In the genomic region with DNA sequence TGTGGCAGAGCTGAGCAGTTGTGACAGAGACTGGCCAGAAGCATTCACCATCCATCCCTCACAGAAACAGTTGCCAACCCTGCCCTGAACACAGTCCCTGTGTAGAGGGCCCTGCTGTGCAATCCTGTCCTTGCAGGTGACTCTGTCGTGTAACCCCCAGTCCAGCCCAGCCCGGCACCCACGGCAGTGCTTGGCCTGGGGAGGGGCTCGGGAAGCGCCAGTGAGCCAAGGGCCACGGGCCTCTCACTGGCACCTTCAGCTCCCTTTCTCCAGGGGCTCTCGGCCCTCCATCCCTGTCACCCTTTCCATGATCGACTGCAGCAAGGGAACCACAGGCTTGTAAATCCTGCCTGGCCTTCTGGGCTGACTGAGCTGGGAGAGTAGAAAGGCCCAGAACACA, we compare ENCODE assay signal across 20 cellular contexts.
"Had no signal": no experiment of that assay in that cellular context is flagged by ENCODE, and none has a peak within 500 bp of the region (broad histone marks: within the 10 kb centered on the region; RNA-seq: fewer than 3 reads in every experiment).

No MANE protein-coding gene starts in this region.

- H3K27me3 ChIP-seq: dorsolateral prefrontal cortex, heart left ventricle, neutrophil, testis, tibial nerve had no signal

- H3K27me3 Mint-ChIP-seq: naive B cell; stimulated activated naive CD8-positive, alpha-beta T cell treated with anti-CD3 and anti-CD28 coated beads, Interleukin-15, Interleukin-2, amounts not matched to agents 100 ng/mL and 50 ng/mL, for 24 hours had no signal

- H3K27ac ChIP-seq: heart left ventricle, neutrophil, testis, tibial nerve had no signal

- H3K27ac Mint-ChIP-seq: stimulated activated naive CD8-positive, alpha-beta T cell treated with anti-CD3 and anti-CD28 coated beads, Interleukin-15, Interleukin-2, amounts not matched to agents 100 ng/mL and 50 ng/mL, for 24 hours had no signal

- H3K9me3 ChIP-seq: heart left ventricle, left ventricle myocardium inferior, neutrophil, testis, tibial nerve had no signal

- H3K4me3 ChIP-seq: dorsolateral prefrontal cortex, heart left ventricle, left ventricle myocardium inferior, lung, testis, tibial nerve had no signal

- ATAC-seq: heart left ventricle had no signal

- H3K4me3 Mint-ChIP-seq: naive B cell; nephron; stimulated activated effector memory CD8-positive, alpha-beta T cell treated with anti-CD3 and anti-CD28 coated beads, Interleukin-12 subunit alpha, Interleukin-12 subunit beta, amount 100 ng/mL, for 72 hours; stimulated activated naive CD8-positive, alpha-beta T cell treated with anti-CD3 and anti-CD28 coated beads, Interleukin-15, Interleukin-2, amounts not matched to agents 100 ng/mL and 50 ng/mL, for 24 hours had no signal

- FAIRE-seq: small intestine had no signal

- DNase-seq: cortex of kidney; dorsolateral prefrontal cortex; effector CD8-positive, alpha-beta T cell; foreskin melanocyte; islet precursor cell; left ventricle myocardium inferior; mesenchymal stem cell; midbrain; naive B cell; small intestine; stimulated activated CD4-positive, alpha-beta T cell treated with anti-CD3 and anti-CD28 coated beads, Interleukin-4, amount 100 ng/mL, for 1 hour; stimulated activated CD8-positive, alpha-beta memory T cell treated with anti-CD3 and anti-CD28 coated beads, Interleukin-4, amount 100 ng/mL, for 48 hours; testis had no signal
